ENCODE assay signal across 13 cellular contexts in the genomic region with DNA sequence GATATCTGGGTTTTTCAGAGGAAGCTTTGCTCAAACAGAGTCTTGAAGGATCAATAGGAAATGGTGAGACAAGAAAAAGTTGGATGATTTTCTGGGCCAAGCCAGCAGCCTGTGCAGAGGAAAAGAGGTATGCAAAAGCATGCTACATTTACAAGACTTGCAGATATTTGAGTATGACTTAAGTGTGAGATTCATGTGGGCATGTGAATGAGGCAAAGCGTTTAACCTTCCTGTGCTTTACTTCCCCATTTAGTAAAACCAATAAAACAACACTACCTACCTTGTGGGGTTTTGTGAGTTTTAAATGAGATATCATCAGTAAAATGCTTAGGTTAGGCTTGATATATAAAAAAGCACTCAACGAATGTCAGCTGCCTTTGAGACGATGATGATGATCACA. TPM values are rescaled to one million over a fixed set of nuclear protein-coding genes. Genes with fewer than 3 reads are reported as not detected.
DNase-seq lines count a peak whose midpoint lies in the region; ATAC-seq, FAIRE-seq and TF ChIP-seq lines count a peak whose summit lies in the region.
"Had no signal": no experiment of that assay in that cellular context is flagged by ENCODE, and none has a peak within 500 bp of the region (broad histone marks: within the 10 kb centered on the region; RNA-seq: fewer than 3 reads in every experiment).

No MANE protein-coding gene starts in this region.

- no peak overlapping the region for H3K4me2 ChIP-seq in MM.1S (ENCODE audit: low read depth, low read length)

- no peak for TF ChIP-seq CTCF in MM.1S (IDR thresholded peaks at IDR 0.05; ENCODE audit: low read length)

- no peaks in the 10 kb centered on the region for H4K20me1 ChIP-seq in MM.1S (ENCODE audit: insufficient read depth, low read length)

- peak; percentile 6 for FAIRE-seq in H54 (lab: Jason Lieb, UNC)

- no peaks in the 10 kb centered on the region for H3K79me2 ChIP-seq in MM.1S (ENCODE audit: low read length)

- H3K9ac ChIP-seq in MM.1S (ENCODE audit: low read length), result no peak overlapping the region

- ATAC-seq in GM18520 (IDR thresholded peaks at IDR 0.05; ENCODE audit: unreplicated experiment) (peak; percentile 68), HG03565 (IDR thresholded peaks at IDR 0.05; ENCODE audit: unreplicated experiment) (peak; percentile 64), HG03097 (IDR thresholded peaks at IDR 0.05; ENCODE audit: low FRiP score, unreplicated experiment) (no peak)
- ATAC-seq: PC-3 had no signal

- H3K27me3 ChIP-seq in SJCRH30 (no peaks in the 10 kb centered on the region; the same call in 1 of the 2 replicates), MM.1S (replicated peaks; ENCODE audit: insufficient read depth, low read length) (no peaks in the 10 kb centered on the region)

- H3K9me2 ChIP-seq in MM.1S (replicated peaks; ENCODE audit: insufficient read depth, low read length), result no peaks in the 10 kb centered on the region

- H3K4me1 ChIP-seq in SJCRH30 (no peaks in the 10 kb centered on the region), MM.1S (ENCODE audit: low read length) (no peaks in the 10 kb centered on the region)

- H2AFZ ChIP-seq in MM.1S (ENCODE audit: low read length), result no peak overlapping the region

- no peak for DNase-seq in H54 (ENCODE audit: insufficient read length, low spot score)
- DNase-seq in SJCRH30, result no peak
- DNase-seq in MM.1S, result no peak
- no peak for DNase-seq in stimulated activated CD8-positive, alpha-beta memory T cell treated with anti-CD3 and anti-CD28 coated beads, Interleukin-4, amount 100 ng/mL, for 48 hours
- DNase-seq: ACHN, AML-193, GOT3, NCI-H446, PC-3 had no signal

- no peaks in the 10 kb centered on the region for H3F3A ChIP-seq in MM.1S (ENCODE audit: insufficient read depth, low read length)

- H3K4me3 ChIP-seq in SJCRH30 (no peak overlapping the region), MM.1S (ENCODE audit: low read length) (no peak overlapping the region)

- no peak for TF ChIP-seq POLR2A in H54 (IDR thresholded peaks at IDR 0.05; ENCODE audit: low read depth, low read length)

- no peaks in the 10 kb centered on the region for H3K36me3 ChIP-seq in SJCRH30
- H3K36me3 ChIP-seq in MM.1S (replicated peaks; ENCODE audit: insufficient read depth, low read length), result no peaks in the 10 kb centered on the region

- H3K9me3 ChIP-seq in SJCRH30 (replicated peaks) (no peaks in the 10 kb centered on the region), MM.1S (replicated peaks; ENCODE audit: insufficient read depth, low read length) (no peaks in the 10 kb centered on the region)

- no peak overlapping the region for H3K27ac ChIP-seq in SJCRH30
- no peak overlapping the region for H3K27ac ChIP-seq in MM.1S (ENCODE audit: low read length)

RNA-seq across cellular contexts. Expression of a gene that starts 58.1 kb away (rescaled TPM):
- 0.18 and 0.36 TPM in 2 replicates for total RNA-seq in SJCRH30 (2014; rRNA removed; shearing (Covaris generic))
- total RNA-seq: LHCN-M2, PC-3 had no signal
